ENCODE assay signal across 1 cellular context in genomic region chr7:15783971-15784693, GRCh38.
TF ChIP-seq lines count a peak whose summit lies in the region.

No MANE protein-coding gene starts in this region.

TF ChIP-seq in GM23338, 12 proteins besides CTCF, POLR2A, EP300 and RAD21 (continued from another document):
- no peak for TF ChIP-seq ZNF462 (CRISPR knock-in tag; IDR thresholded peaks at IDR 0.05)
- TF ChIP-seq NANOG (IDR thresholded peaks at IDR 0.05; ENCODE audit: borderline replicate concordance), result no peak
- TF ChIP-seq EZH2 (IDR thresholded peaks at IDR 0.05; ENCODE audit: low read depth, unreplicated experiment), result no peak
- TF ChIP-seq EZH2phosphoT487 (IDR thresholded peaks at IDR 0.05; ENCODE audit: unreplicated experiment), result no peak
- no peak for TF ChIP-seq ZNF114 (CRISPR knock-in tag; IDR thresholded peaks at IDR 0.05)
- no peak for TF ChIP-seq JUNB (IDR thresholded peaks at IDR 0.05; ENCODE audit: unreplicated experiment)
- TF ChIP-seq STAT1 (IDR thresholded peaks at IDR 0.05; ENCODE audit: unreplicated experiment), result no peak
- no peak for TF ChIP-seq ETS1 (IDR thresholded peaks at IDR 0.05)
- no peak for TF ChIP-seq ZNF331 (CRISPR knock-in tag; IDR thresholded peaks at IDR 0.05; ENCODE audit: low read depth)
- TF ChIP-seq CREB1 (CRISPR knock-in tag; IDR thresholded peaks at IDR 0.05; ENCODE audit: low read depth), result no peak
- TF ChIP-seq REST (IDR thresholded peaks at IDR 0.05; ENCODE audit: unreplicated experiment), result no peak
